Comparison of ENCODE assay signal across 2 cellular contexts in genomic region chr12:90576707-90577106, GRCh38.
TF ChIP-seq lines count a peak whose summit lies in the region.

No MANE protein-coding gene starts in this region.

TF ChIP-seq in IMR-90, 13 proteins besides CTCF, POLR2A, EP300 and RAD21 (continued from another document):
- TF ChIP-seq RFX5 (IDR thresholded peaks at IDR 0.05; ENCODE audit: low read depth, low read length) (no peak), FOS (IDR thresholded peaks at IDR 0.05; ENCODE audit: low read depth, low read length) (no peak), BHLHE40 (IDR thresholded peaks at IDR 0.05; ENCODE audit: low read depth, low read length) (no peak), MAFK (IDR thresholded peaks at IDR 0.05; ENCODE audit: low read depth, low read length) (peak; percentile 94), MXI1 (IDR thresholded peaks at IDR 0.05; ENCODE audit: borderline replicate concordance, low read depth, low read length) (no peak)
TF ChIP-seq in IMR-90: peak in this region for 2.

TF ChIP-seq in H1, 55 proteins besides CTCF, POLR2A, EP300 and RAD21 (continued from another document):
- no peak for TF ChIP-seq KDM5A (IDR thresholded peaks at IDR 0.05; ENCODE audit: low read length)
TF ChIP-seq in H1: peak in this region for 2.
